ENCODE assay signal across 1 cellular context in genomic region chr19:10379880-10380310, GRCh38.
TF ChIP-seq lines count a peak whose summit lies in the region.

No MANE protein-coding gene starts in this region.

TF ChIP-seq in H1, 55 proteins besides CTCF, POLR2A, EP300 and RAD21:
- TF ChIP-seq SAP30 (IDR thresholded peaks at IDR 0.05; ENCODE audit: insufficient read depth, insufficient replicate concordance, low read length) (peak; percentile 87), ZNF274 (IDR thresholded peaks at IDR 0.05; ENCODE audit: borderline replicate concordance, extremely low read depth, low read length) (no peak)
